ENCODE assay signal across 8 cellular contexts in the genomic region with DNA sequence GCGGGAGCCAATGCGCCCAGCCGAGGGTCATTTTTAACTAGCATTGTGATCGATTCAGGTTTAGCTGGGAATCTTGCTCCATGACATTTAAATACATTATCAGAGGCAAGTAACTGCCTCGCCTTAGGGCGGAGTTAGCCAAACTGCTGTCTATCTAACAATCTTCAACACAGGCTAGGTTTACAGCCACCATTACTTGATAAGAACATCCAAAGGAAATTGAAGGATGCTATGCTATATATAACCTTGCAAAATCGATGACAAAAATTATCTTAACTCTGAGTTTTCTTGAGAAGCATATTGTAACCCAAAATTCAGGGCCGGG. TPM values are rescaled to one million over a fixed set of nuclear protein-coding genes. Genes with fewer than 3 reads are reported as not detected.
DNase-seq lines count a peak whose midpoint lies in the region; ATAC-seq and TF ChIP-seq lines count a peak whose summit lies in the region.

No MANE protein-coding gene starts in this region.

- H3K36me3 ChIP-seq in PC-3 (ENCODE audit: low read depth, low read length) (peaks cover 9% of the 10 kb centered on the region), trophoblast cell (ENCODE audit: control insufficient read depth in 1 of 2, insufficient read depth in 2 of 2, low read length in 2 of 2) (peaks cover 5 to 6% of the 10 kb centered on the region in 2 experiments)

- no peak for TF ChIP-seq CTCF in PC-3 (conservative IDR thresholded peaks at IDR 0.05; ENCODE audit: low read depth, low read length)
- no peak for TF ChIP-seq CTCF in epithelial cell of esophagus (IDR thresholded peaks at IDR 0.05; ENCODE audit: insufficient read depth, low read depth, low read length, missing control alignments)

- DNase-seq in ELF-1 (ENCODE audit: low read depth, low spot score) (peak; percentile 31), PC-3 (peak; percentile 12), epithelial cell of esophagus (ENCODE audit: low read depth) (peak; percentile 27), trophoblast cell (no peak), cortex of kidney (lab: John Stamatoyannopoulos, UW) (no peak), left lobe of liver (ENCODE audit: low spot score) (no peak)
- no peak for DNase-seq in NK-92 treated with Interleukin-12 subunit alpha and Interleukin-12 subunit beta, amount 100 ng/mL, for 24 hours (lab: John Stamatoyannopoulos, UW)
- no peak for DNase-seq in activated effector memory CD4-positive, alpha-beta T cell treated with anti-CD3 and anti-CD28 coated beads, Interleukin-2, amount 50 U/mL, for 16 hours

- H3K27ac ChIP-seq in PC-3 (ENCODE audit: low read length) (no peak overlapping the region), trophoblast cell (ENCODE audit: low read depth, low read length) (no peak overlapping the region)

- peaks cover 5% of the 10 kb centered on the region for H3K79me1 ChIP-seq in trophoblast cell (ENCODE audit: low read length)

- no peak overlapping the region for H2BK120ac ChIP-seq in trophoblast cell (ENCODE audit: insufficient read depth, low read length, poor library complexity)

- no peak overlapping the region for H2AK5ac ChIP-seq in trophoblast cell (ENCODE audit: low read length)

- H4K20me1 ChIP-seq in PC-3 (ENCODE audit: low read length) = peaks cover 50% of the 10 kb centered on the region

- H3K4me2 ChIP-seq in PC-3 (ENCODE audit: low read length) = peak overlapping the region; percentile 91
- H3K4me2 ChIP-seq in trophoblast cell (ENCODE audit: low read length) = peak overlapping the region; percentile 82

- H3K14ac ChIP-seq in trophoblast cell (ENCODE audit: low read length) = no peak overlapping the region

- H2BK12ac ChIP-seq in trophoblast cell (ENCODE audit: low read length) = no peak overlapping the region

- H3F3A ChIP-seq in PC-3 (ENCODE audit: low read length, unreplicated experiment) = no peaks in the 10 kb centered on the region

- no peak overlapping the region for H2BK5ac ChIP-seq in trophoblast cell (ENCODE audit: low read depth, low read length, poor library complexity)

- no CpG with 5 or more reads among the region's 8 CpGs for WGBS in trophoblast cell (ENCODE audit: extremely low coverage, insufficient coverage, insufficient read length)

- BruUV-seq in PC-3 (replicated peaks; lab: Mats Ljungman, UMichigan) = TSS peak; percentile 55

- no peak for ATAC-seq in PC-3
- no peak for ATAC-seq in left lobe of liver

- no peak overlapping the region for H4K91ac ChIP-seq in trophoblast cell (ENCODE audit: low read depth, low read length)

- intact Hi-C loops in PC-3 (cut with micrococcal nuclease) = no loop called here

- H2AFZ ChIP-seq in PC-3 (ENCODE audit: low read length) (no peak overlapping the region), trophoblast cell (ENCODE audit: insufficient read depth, low read length, poor library complexity) (no peak overlapping the region)

- H4K8ac ChIP-seq in trophoblast cell (ENCODE audit: low read depth, low read length) = no peak overlapping the region

- no peaks in the 10 kb centered on the region for H3K27me3 ChIP-seq in PC-3 (ENCODE audit: low read length)
- H3K27me3 ChIP-seq in trophoblast cell (ENCODE audit: insufficient read depth, low read length) = no peaks in the 10 kb centered on the region

- no peak overlapping the region for H3K23ac ChIP-seq in trophoblast cell (ENCODE audit: low read length)

- H3K4me1 ChIP-seq in PC-3 (ENCODE audit: insufficient read depth, low read length) (peaks cover 22% of the 10 kb centered on the region), trophoblast cell (ENCODE audit: control insufficient read depth in 1 of 2, insufficient read depth in 2 of 2, low read length in 2 of 2) (peaks cover 0 to 1% of the 10 kb centered on the region in 2 experiments)

- no peaks in the 10 kb centered on the region for H3K9me2 ChIP-seq in PC-3 (replicated peaks; ENCODE audit: low read length)

- H3K9me3 ChIP-seq in PC-3 (ENCODE audit: low read length) (no peaks in the 10 kb centered on the region), trophoblast cell (ENCODE audit: insufficient read depth, low read depth, low read length) (no peaks in the 10 kb centered on the region)

- H3K18ac ChIP-seq in trophoblast cell (ENCODE audit: low read length) = no peak overlapping the region

- H3K4ac ChIP-seq in trophoblast cell (ENCODE audit: low read depth, low read length) = peak overlapping the region; percentile 86

- H3K4me3 ChIP-seq in PC-3 (ENCODE audit: low read length) (peak overlapping the region; percentile 97), epithelial cell of esophagus (ENCODE audit: low read length) (peak overlapping the region; percentile 64), trophoblast cell (ENCODE audit: low read depth, low read length) (no peak overlapping the region)

- CTCF ChIA-PET in PC-3 (lab: Charles Lee) = no interaction called here

- H3K79me2 ChIP-seq in PC-3 (ENCODE audit: low read length) = peaks cover 64% of the 10 kb centered on the region
- H3K79me2 ChIP-seq in trophoblast cell (ENCODE audit: control insufficient read depth, insufficient read depth, low read length, poor library complexity) = peaks cover 16% of the 10 kb centered on the region

- H4K12ac ChIP-seq in trophoblast cell (ENCODE audit: low read depth, low read length) = no peak overlapping the region

- POLR2A ChIA-PET in PC-3 (lab: Charles Lee; ENCODE audit: unreplicated experiment) = no interaction called here

- H3K9ac ChIP-seq in PC-3 (ENCODE audit: low read length) = peak overlapping the region; percentile 98
- no peak overlapping the region for H3K9ac ChIP-seq in trophoblast cell (ENCODE audit: low read length)

RNA-seq across cellular contexts. Expression of gene TFRC, which starts 1.4 kb away (rescaled TPM):
- total RNA-seq in PC-3 (2014; rRNA removed) (272 and 287 TPM in 2 replicates), left lobe of liver (20.9 TPM)
- 57.9 and 61.0 TPM in 2 replicates for polyA plus RNA-seq in trophoblast cell (2013)

Comparison
In these comparisons a context has a peak if more than half of its experiments do, and no peak if none do; other contexts are left out.
1. DNase-seq: peak in ELF-1 (single experiment), PC-3 (single experiment) and epithelial cell of esophagus (single experiment); none in trophoblast cell (0 of 2), NK-92 treated with Interleukin-12 subunit alpha and Interleukin-12 subunit beta, amount 100 ng/mL, for 24 hours (single experiment), cortex of kidney (single experiment), left lobe of liver (single experiment) and activated effector memory CD4-positive, alpha-beta T cell treated with anti-CD3 and anti-CD28 coated beads, Interleukin-2, amount 50 U/mL, for 16 hours (single experiment).
2. RNA of gene TFRC, which starts 1.4 kb away (total RNA-seq): 272 to 287 TPM in PC-3; 20.9 TPM in left lobe of liver (single experiment); every median in the first group is over 10 times any median in the second.